29 cellular contexts compared by ENCODE assay signal in the genomic region with DNA sequence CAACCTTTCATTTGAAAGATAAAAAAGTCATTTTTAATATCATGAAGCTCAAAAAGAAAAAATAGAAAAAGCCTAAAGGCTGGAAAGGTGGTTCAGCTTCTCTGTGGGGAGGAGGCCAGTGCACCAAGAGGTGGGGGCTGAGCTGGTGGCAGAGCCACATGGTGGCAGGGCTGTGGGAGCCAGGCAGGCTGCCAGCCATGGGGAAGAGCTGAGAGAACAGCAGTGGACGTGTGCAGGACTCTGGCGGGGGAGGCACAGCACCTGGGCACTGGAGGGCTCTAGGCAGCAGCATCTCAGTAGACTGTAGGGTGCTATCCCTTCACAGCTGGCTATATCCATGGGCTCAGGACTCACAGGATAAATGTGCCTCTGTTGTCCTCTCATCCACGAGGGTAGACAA.
"Had no signal": no experiment of that assay in that cellular context is flagged by ENCODE, and none has a peak within 500 bp of the region (broad histone marks: within the 10 kb centered on the region; RNA-seq: fewer than 3 reads in every experiment).

No MANE protein-coding gene starts in this region.

- H3K4me1 ChIP-seq: adrenal gland, gastrocnemius medialis, tibial nerve had no signal

- H3K9me3 Mint-ChIP-seq: effector memory CD8-positive, alpha-beta T cell; naive B cell; nephron progenitor cell; T-helper 1 cell treated with Interleukin-12 subunit alpha and Interleukin-12 subunit beta and Interleukin-4 antibody, amounts not matched to agents 30 μg/mL and 1 μg/mL, for 36 hours had no signal

- H3K27ac ChIP-seq: adrenal gland, coronary artery, gastrocnemius medialis, hepatocyte, tibial nerve, WERI-Rb-1 had no signal

- H3K27me3 ChIP-seq: adrenal gland, body of pancreas, gastrocnemius medialis, hepatocyte, pancreas, tibial nerve had no signal

- H3K4me3 Mint-ChIP-seq: activated naive CD8-positive, alpha-beta T cell; effector memory CD8-positive, alpha-beta T cell; nephron progenitor cell; T-helper 1 cell treated with Interleukin-12 subunit alpha and Interleukin-12 subunit beta and Interleukin-4 antibody, amounts not matched to agents 30 μg/mL and 1 μg/mL, for 36 hours had no signal

- H3K4me3 ChIP-seq: adrenal gland, body of pancreas, coronary artery, gastrocnemius medialis, hepatocyte, lung, pancreas, prostate gland, smooth muscle cell, tibial nerve had no signal

- H3K4me1 Mint-ChIP-seq: naive B cell, nephron progenitor cell had no signal

- H3K9me3 ChIP-seq: adrenal gland, body of pancreas, gastrocnemius medialis, pancreas, prostate gland, tibial nerve had no signal

- H3K27ac Mint-ChIP-seq: activated naive CD8-positive, alpha-beta T cell; nephron progenitor cell; T-helper 1 cell treated with Interleukin-12 subunit alpha and Interleukin-12 subunit beta and Interleukin-4 antibody, amounts not matched to agents 30 μg/mL and 1 μg/mL, for 36 hours had no signal

- ATAC-seq: activated CD4-positive, CD25-positive, alpha-beta regulatory T cell treated with anti-CD3 and anti-CD28 coated beads, Interleukin-2, amount 50 U/mL, for 24 hours; effector memory CD8-positive, alpha-beta T cell; gastrocnemius medialis had no signal

- DNase-seq: activated CD4-positive, alpha-beta T cell treated with anti-CD3 and anti-CD28 coated beads for 48 hours; activated CD4-positive, alpha-beta T cell treated with anti-CD3 and anti-CD28 coated beads, Interleukin-2, amount 50 U/mL, for 48 hours; activated CD8-positive, alpha-beta memory T cell treated with anti-CD3 and anti-CD28 coated beads for 24 hours; activated effector memory CD4-positive, alpha-beta T cell treated with Interleukin-2 at 50 U/mL for 16 hours; activated naive CD4-positive, alpha-beta T cell treated with Interleukin-2 at 50 U/mL for 16 hours; adrenal gland; effector memory CD8-positive, alpha-beta T cell; erythroblast; gastrocnemius medialis; glutamatergic neuron; mesendoderm; naive B cell; nephron progenitor cell; stimulated activated CD4-positive, alpha-beta T cell treated with anti-CD3 and anti-CD28 coated beads, Interleukin-15, amount 100 ng/mL, for 24 hours; stimulated activated CD4-positive, alpha-beta T cell treated with anti-CD3 and anti-CD28 coated beads, Interleukin-2, amount 100 ng/mL, for 24 hours; stimulated activated naive CD4-positive, alpha-beta T cell; T-helper 9 cell; WERI-Rb-1 had no signal

- H3K36me3 Mint-ChIP-seq: naive B cell had no signal

- H3K36me3 ChIP-seq: adrenal gland, pancreas, prostate gland, WERI-Rb-1 had no signal
